23 cellular contexts compared by ENCODE assay signal in genomic region chr13:20686863-20687579, GRCh38. TPM values are rescaled to one million over a fixed set of nuclear protein-coding genes. Genes with fewer than 3 reads are reported as not detected.
DNase-seq lines count a peak whose midpoint lies in the region; ATAC-seq and TF ChIP-seq lines count a peak whose summit lies in the region.
"Had no signal": no experiment of that assay in that cellular context is flagged by ENCODE, and none has a peak within 500 bp of the region (broad histone marks: within the 10 kb centered on the region; RNA-seq: fewer than 3 reads in every experiment).

No MANE protein-coding gene starts in this region.

- no peak overlapping the region for H3K4me3 ChIP-seq in right cardiac atrium (ENCODE audit: low read length)
- no peak overlapping the region for H3K4me3 ChIP-seq in brain microvascular endothelial cell (ENCODE audit: low read depth, low read length)
- H3K4me3 ChIP-seq in fibroblast of villous mesenchyme (ENCODE audit: low read depth, low read length): no peak overlapping the region
- H3K4me3 ChIP-seq: SJCRH30 had no signal

- ATAC-seq in right cardiac atrium (peak; percentile 48 to 85), Right ventricle myocardium inferior (no peak), HG03442 (IDR thresholded peaks at IDR 0.05; ENCODE audit: unreplicated experiment) (no peak), esophagus mucosa (no peak)
- ATAC-seq in stimulated activated effector memory CD8-positive, alpha-beta T cell treated with anti-CD3 and anti-CD28 coated beads, Interleukin-12 subunit alpha, Interleukin-12 subunit beta, amount 100 ng/mL, for 72 hours: no peak
- ATAC-seq: CD8-positive, alpha-beta T cell; Panc1 had no signal

- H3K4me1 Mint-ChIP-seq in stimulated activated effector memory CD8-positive, alpha-beta T cell treated with anti-CD3 and anti-CD28 coated beads, Interleukin-12 subunit alpha, Interleukin-12 subunit beta, amount 100 ng/mL, for 72 hours: no peaks in the 10 kb centered on the region
- H3K4me1 Mint-ChIP-seq: IgD-negative memory B cell had no signal

- intact Hi-C loops in right cardiac atrium (cut with DNase I): no loop called here
- intact Hi-C loops in Right ventricle myocardium inferior (cut with DNase I): no loop called here
- intact Hi-C loops in cardiac septum (cut with DNase I): no loop called here

- TF ChIP-seq CTCF in brain microvascular endothelial cell (IDR thresholded peaks at IDR 0.05; ENCODE audit: low read depth, low read length, missing control alignments) (no peak), fibroblast of villous mesenchyme (IDR thresholded peaks at IDR 0.05; ENCODE audit: insufficient read depth, low read depth, low read length) (no peak)

- H3K9me3 ChIP-seq in right cardiac atrium (ENCODE audit: control insufficient read depth, low read length): no peaks in the 10 kb centered on the region
- H3K9me3 ChIP-seq: SJCRH30 had no signal

- H3K27me3 ChIP-seq in right cardiac atrium (ENCODE audit: control insufficient read depth, insufficient read depth) (no peaks in the 10 kb centered on the region), brain microvascular endothelial cell (replicated peaks) (no peaks in the 10 kb centered on the region)
- H3K27me3 ChIP-seq: SJCRH30 had no signal

- 62% methylated on average over 4 of the region's 4 CpGs for WGBS in right cardiac atrium

- no peaks in the 10 kb centered on the region for H3K9me3 Mint-ChIP-seq in stimulated activated effector memory CD8-positive, alpha-beta T cell treated with anti-CD3 and anti-CD28 coated beads, Interleukin-12 subunit alpha, Interleukin-12 subunit beta, amount 100 ng/mL, for 72 hours
- H3K9me3 Mint-ChIP-seq: CD8-positive, alpha-beta T cell; IgD-negative memory B cell had no signal

- in situ Hi-C loops in brain microvascular endothelial cell (cut with HindIII; ENCODE audit: low pct_ligation_motif_present, low sequenced_read_pairs): no loop called here

- no peaks in the 10 kb centered on the region for H3K4me1 ChIP-seq in right cardiac atrium (ENCODE audit: control insufficient read depth, insufficient read depth, low read length)
- H3K4me1 ChIP-seq: SJCRH30 had no signal

- DNase-seq in right cardiac atrium (no peak), Right ventricle myocardium inferior (ENCODE audit: missing footprints) (no peak), brain microvascular endothelial cell (peak; percentile 12), fibroblast of villous mesenchyme (ENCODE audit: low read depth) (peak; percentile 29), cardiac septum (ENCODE audit: low spot score) (no peak)
- DNase-seq in stimulated activated effector memory CD8-positive, alpha-beta T cell treated with anti-CD3 and anti-CD28 coated beads, Interleukin-12 subunit alpha, Interleukin-12 subunit beta, amount 100 ng/mL, for 72 hours (ENCODE audit: low spot score in 2 of 2): no peak
- DNase-seq: AML-193; C1 segment of cervical spinal cord; CD8-positive, alpha-beta T cell; DMS53; EL; GF-D8; HCEC 1CT; NCI-H1105; NCI-H2029 treated with DMSO at 0.1 percent for 48 hours; NCI-H226; NCI-H510A treated with DMSO at 0.1 percent for 48 hours; NCI-H748 treated with DMSO at 0.1 percent for 48 hours; SJCRH30 had no signal

- H3K27ac Mint-ChIP-seq in stimulated activated effector memory CD8-positive, alpha-beta T cell treated with anti-CD3 and anti-CD28 coated beads, Interleukin-12 subunit alpha, Interleukin-12 subunit beta, amount 100 ng/mL, for 72 hours: peak overlapping the region; percentile 21
- H3K27ac Mint-ChIP-seq: CD8-positive, alpha-beta T cell; IgD-negative memory B cell had no signal

- H3K36me3 Mint-ChIP-seq in stimulated activated effector memory CD8-positive, alpha-beta T cell treated with anti-CD3 and anti-CD28 coated beads, Interleukin-12 subunit alpha, Interleukin-12 subunit beta, amount 100 ng/mL, for 72 hours: no peaks in the 10 kb centered on the region

- H3K27ac ChIP-seq in right cardiac atrium (ENCODE audit: low read length) (no peak overlapping the region), brain microvascular endothelial cell (no peak overlapping the region)
- H3K27ac ChIP-seq: SJCRH30 had no signal

- H3K4me3 Mint-ChIP-seq in stimulated activated effector memory CD8-positive, alpha-beta T cell treated with anti-CD3 and anti-CD28 coated beads, Interleukin-12 subunit alpha, Interleukin-12 subunit beta, amount 100 ng/mL, for 72 hours: no peak overlapping the region
- H3K4me3 Mint-ChIP-seq: CD8-positive, alpha-beta T cell; IgD-negative memory B cell had no signal

- no peaks in the 10 kb centered on the region for H3K36me3 ChIP-seq in brain microvascular endothelial cell (replicated peaks)
- H3K36me3 ChIP-seq: SJCRH30 had no signal

RNA-seq across cellular contexts. Expression of gene IL17D, which starts 16.5 kb away (rescaled TPM):
- 1 to 10 TPM; 1.9 to 3.0 (median 2.5) TPM for total RNA-seq in right cardiac atrium
- 2.3 TPM for polyA plus RNA-seq in right cardiac atrium
- total RNA-seq in Right ventricle myocardium inferior: 0.62 TPM
- total RNA-seq in fibroblast of villous mesenchyme: under 0.01 and 0.64 TPM in 2 replicates
- total RNA-seq in cardiac septum: 2.4 TPM
- 0.28 TPM for total RNA-seq in esophagus mucosa

Comparison
In these comparisons a context has a peak if more than half of its experiments do, and no peak if none do; other contexts are left out.
1. ATAC-seq: peak in right cardiac atrium (2 of 2); none in Right ventricle myocardium inferior (single experiment), stimulated activated effector memory CD8-positive, alpha-beta T cell treated with anti-CD3 and anti-CD28 coated beads, Interleukin-12 subunit alpha, Interleukin-12 subunit beta, amount 100 ng/mL, for 72 hours (single experiment), HG03442 (single experiment) and esophagus mucosa (single experiment).
2. DNase-seq: peak in brain microvascular endothelial cell (single experiment) and fibroblast of villous mesenchyme (single experiment); none in right cardiac atrium (0 of 3), Right ventricle myocardium inferior (single experiment), stimulated activated effector memory CD8-positive, alpha-beta T cell treated with anti-CD3 and anti-CD28 coated beads, Interleukin-12 subunit alpha, Interleukin-12 subunit beta, amount 100 ng/mL, for 72 hours (0 of 2) and cardiac septum (single experiment).